1 cellular context compared by ENCODE assay signal in the genomic region with DNA sequence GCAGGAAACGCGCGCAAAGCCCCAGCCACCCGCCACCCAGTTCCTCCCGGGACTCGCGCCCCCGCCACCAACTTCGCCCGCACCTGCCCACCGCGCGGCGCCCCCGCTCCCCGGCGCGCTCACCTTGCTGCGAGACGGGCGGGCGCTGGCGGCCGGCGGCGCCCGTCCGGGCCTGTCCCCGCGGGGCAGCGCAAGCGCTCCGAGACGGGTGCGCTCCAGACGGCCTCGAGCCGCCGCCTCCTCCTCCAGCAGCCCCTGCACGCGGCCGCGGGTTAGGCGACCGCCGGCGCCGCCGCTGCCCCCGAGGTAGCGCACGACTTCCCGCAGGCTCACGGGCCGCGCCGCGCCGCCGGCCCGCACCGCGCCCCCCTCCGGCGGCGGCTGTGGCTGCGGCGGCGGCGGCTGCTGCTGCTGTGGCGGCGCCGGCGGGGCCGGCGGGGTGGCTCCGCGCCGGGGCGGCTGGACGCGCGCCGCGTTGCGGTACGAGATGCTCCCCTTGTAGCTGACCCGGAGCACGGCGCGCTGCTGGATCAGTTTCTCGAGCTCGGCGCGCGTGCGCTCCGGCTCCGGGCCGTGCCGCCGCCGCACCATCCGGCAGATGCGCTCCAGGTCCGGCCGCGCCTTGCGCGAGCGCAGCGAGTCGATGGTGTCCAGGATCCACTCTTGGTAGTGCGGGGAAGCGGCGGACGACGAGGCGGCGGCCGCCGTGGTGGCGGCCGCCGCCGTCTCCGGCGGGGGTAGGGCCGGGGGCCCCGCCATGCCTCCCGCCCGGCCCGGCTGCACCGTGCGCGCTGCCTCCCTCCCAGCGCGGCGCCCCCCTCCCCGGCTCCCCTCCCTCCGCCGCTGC.
TF ChIP-seq lines count a peak whose summit lies in the region.

No MANE protein-coding gene starts in this region.

TF ChIP-seq in K562, 482 proteins besides CTCF, POLR2A, EP300 and RAD21 (continued from another document and continues in another):
- TF ChIP-seq, protein P1, sequence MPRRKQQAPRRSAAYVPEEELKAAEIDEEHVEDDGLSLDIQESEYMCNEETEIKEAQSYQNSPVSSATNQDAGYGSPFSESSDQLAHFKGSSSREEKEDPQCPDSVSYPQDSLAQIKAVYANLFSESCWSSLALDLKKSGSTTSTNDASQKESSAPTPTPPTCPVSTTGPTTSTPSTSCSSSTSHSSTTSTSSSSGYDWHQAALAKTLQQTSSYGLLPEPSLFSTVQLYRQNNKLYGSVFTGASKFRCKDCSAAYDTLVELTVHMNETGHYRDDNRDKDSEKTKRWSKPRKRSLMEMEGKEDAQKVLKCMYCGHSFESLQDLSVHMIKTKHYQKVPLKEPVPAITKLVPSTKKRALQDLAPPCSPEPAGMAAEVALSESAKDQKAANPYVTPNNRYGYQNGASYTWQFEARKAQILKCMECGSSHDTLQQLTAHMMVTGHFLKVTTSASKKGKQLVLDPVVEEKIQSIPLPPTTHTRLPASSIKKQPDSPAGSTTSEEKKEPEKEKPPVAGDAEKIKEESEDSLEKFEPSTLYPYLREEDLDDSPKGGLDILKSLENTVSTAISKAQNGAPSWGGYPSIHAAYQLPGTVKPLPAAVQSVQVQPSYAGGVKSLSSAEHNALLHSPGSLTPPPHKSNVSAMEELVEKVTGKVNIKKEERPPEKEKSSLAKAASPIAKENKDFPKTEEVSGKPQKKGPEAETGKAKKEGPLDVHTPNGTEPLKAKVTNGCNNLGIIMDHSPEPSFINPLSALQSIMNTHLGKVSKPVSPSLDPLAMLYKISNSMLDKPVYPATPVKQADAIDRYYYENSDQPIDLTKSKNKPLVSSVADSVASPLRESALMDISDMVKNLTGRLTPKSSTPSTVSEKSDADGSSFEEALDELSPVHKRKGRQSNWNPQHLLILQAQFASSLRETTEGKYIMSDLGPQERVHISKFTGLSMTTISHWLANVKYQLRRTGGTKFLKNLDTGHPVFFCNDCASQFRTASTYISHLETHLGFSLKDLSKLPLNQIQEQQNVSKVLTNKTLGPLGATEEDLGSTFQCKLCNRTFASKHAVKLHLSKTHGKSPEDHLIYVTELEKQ (CRISPR knock-in tag; IDR thresholded peaks at IDR 0.05) = no peak
- no peak for TF ChIP-seq RCOR1 (IDR thresholded peaks at IDR 0.05; ENCODE audit: borderline replicate concordance in 1 of 2, low read depth in 2 of 2, low read length in 2 of 2)
- TF ChIP-seq PTTG1 (tag; IDR thresholded peaks at IDR 0.05; ENCODE audit: low read depth) = no peak
- no peak for TF ChIP-seq SAFB (IDR thresholded peaks at IDR 0.05; ENCODE audit: borderline replicate concordance, low read depth, low read length)
- no peak for TF ChIP-seq FOXP1 (CRISPR knock-in tag; IDR thresholded peaks at IDR 0.05)
- TF ChIP-seq, protein P2, sequence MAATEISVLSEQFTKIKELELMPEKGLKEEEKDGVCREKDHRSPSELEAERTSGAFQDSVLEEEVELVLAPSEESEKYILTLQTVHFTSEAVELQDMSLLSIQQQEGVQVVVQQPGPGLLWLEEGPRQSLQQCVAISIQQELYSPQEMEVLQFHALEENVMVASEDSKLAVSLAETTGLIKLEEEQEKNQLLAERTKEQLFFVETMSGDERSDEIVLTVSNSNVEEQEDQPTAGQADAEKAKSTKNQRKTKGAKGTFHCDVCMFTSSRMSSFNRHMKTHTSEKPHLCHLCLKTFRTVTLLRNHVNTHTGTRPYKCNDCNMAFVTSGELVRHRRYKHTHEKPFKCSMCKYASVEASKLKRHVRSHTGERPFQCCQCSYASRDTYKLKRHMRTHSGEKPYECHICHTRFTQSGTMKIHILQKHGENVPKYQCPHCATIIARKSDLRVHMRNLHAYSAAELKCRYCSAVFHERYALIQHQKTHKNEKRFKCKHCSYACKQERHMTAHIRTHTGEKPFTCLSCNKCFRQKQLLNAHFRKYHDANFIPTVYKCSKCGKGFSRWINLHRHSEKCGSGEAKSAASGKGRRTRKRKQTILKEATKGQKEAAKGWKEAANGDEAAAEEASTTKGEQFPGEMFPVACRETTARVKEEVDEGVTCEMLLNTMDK (IDR thresholded peaks at IDR 0.05; ENCODE audit: borderline replicate concordance, insufficient read depth, low read depth, low read length, poor library complexity, severe bottlenecking) = peak; percentile 55
- TF ChIP-seq ILF3 (IDR thresholded peaks at IDR 0.05; ENCODE audit: borderline replicate concordance) = no peak
- TF ChIP-seq WHSC1 (IDR thresholded peaks at IDR 0.05; ENCODE audit: low read length) = no peak
- peak; percentile 68 for TF ChIP-seq GATAD2B (IDR thresholded peaks at IDR 0.05; ENCODE audit: borderline replicate concordance)
- TF ChIP-seq, protein P3, sequence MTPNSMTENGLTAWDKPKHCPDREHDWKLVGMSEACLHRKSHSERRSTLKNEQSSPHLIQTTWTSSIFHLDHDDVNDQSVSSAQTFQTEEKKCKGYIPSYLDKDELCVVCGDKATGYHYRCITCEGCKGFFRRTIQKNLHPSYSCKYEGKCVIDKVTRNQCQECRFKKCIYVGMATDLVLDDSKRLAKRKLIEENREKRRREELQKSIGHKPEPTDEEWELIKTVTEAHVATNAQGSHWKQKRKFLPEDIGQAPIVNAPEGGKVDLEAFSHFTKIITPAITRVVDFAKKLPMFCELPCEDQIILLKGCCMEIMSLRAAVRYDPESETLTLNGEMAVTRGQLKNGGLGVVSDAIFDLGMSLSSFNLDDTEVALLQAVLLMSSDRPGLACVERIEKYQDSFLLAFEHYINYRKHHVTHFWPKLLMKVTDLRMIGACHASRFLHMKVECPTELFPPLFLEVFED (CRISPR knock-in tag; conservative IDR thresholded peaks at IDR 0.05) = no peak
- no peak for TF ChIP-seq ZNF165 (CRISPR knock-in tag; IDR thresholded peaks at IDR 0.05; ENCODE audit: borderline replicate concordance)
- TF ChIP-seq RB1 (IDR thresholded peaks at IDR 0.05; ENCODE audit: low read depth) = peak; percentile 54; the same call in 1 of the 2 replicates
- TF ChIP-seq PTRF (tag; IDR thresholded peaks at IDR 0.05) = no peak
- no peak for TF ChIP-seq NFIX (CRISPR knock-in tag; IDR thresholded peaks at IDR 0.05; ENCODE audit: low read depth)
- no peak for TF ChIP-seq FOXM1 (IDR thresholded peaks at IDR 0.05; ENCODE audit: low read depth)
- TF ChIP-seq FOXM1 (CRISPR knock-in tag; IDR thresholded peaks at IDR 0.05; ENCODE audit: low read depth) = no peak
- no peak for TF ChIP-seq DNMT1 (IDR thresholded peaks at IDR 0.05)
- TF ChIP-seq, protein P4, sequence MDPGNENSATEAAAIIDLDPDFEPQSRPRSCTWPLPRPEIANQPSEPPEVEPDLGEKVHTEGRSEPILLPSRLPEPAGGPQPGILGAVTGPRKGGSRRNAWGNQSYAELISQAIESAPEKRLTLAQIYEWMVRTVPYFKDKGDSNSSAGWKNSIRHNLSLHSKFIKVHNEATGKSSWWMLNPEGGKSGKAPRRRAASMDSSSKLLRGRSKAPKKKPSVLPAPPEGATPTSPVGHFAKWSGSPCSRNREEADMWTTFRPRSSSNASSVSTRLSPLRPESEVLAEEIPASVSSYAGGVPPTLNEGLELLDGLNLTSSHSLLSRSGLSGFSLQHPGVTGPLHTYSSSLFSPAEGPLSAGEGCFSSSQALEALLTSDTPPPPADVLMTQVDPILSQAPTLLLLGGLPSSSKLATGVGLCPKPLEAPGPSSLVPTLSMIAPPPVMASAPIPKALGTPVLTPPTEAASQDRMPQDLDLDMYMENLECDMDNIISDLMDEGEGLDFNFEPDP (CRISPR knock-in tag; IDR thresholded peaks at IDR 0.05) = no peak
- no peak for TF ChIP-seq ZNF175 (CRISPR knock-in tag; IDR thresholded peaks at IDR 0.05; ENCODE audit: low read depth)
- TF ChIP-seq PHF8 (IDR thresholded peaks at IDR 0.05; ENCODE audit: borderline replicate concordance, low read length) = peak; percentile 45; the same call in 1 of the 2 replicates
- TF ChIP-seq NRF1 (conservative IDR thresholded peaks at IDR 0.05 in 1 of 2, IDR thresholded peaks at IDR 0.05 in 1 of 2) = peak; percentile 70 to 72; a peak in 3 of 4 replicates
- TF ChIP-seq PTBP1 (IDR thresholded peaks at IDR 0.05; ENCODE audit: low read depth, low read length) = no peak
- no peak for TF ChIP-seq KLF16 (IDR thresholded peaks at IDR 0.05)
- TF ChIP-seq ERF (CRISPR knock-in tag; IDR thresholded peaks at IDR 0.05) = 0 out of 2 replicates have a peak, but pooled peaks have one; percentile 42
- TF ChIP-seq POU5F1 (IDR thresholded peaks at IDR 0.05; ENCODE audit: borderline replicate concordance, low read depth, low read length, partially characterized antibody) = no peak
- TF ChIP-seq EGR1 (conservative IDR thresholded peaks at IDR 0.05) = 0 out of 2 replicates have a peak, but pooled peaks have one; percentile 13
- no peak for TF ChIP-seq HNRNPL (IDR thresholded peaks at IDR 0.05; ENCODE audit: low read depth, low read length)
- TF ChIP-seq CTBP1 (IDR thresholded peaks at IDR 0.05; ENCODE audit: borderline replicate concordance) = peak; percentile 94
- TF ChIP-seq TOE1 (IDR thresholded peaks at IDR 0.05; ENCODE audit: borderline replicate concordance) = no peak
- TF ChIP-seq TOE1 (CRISPR knock-in tag; IDR thresholded peaks at IDR 0.05; ENCODE audit: borderline replicate concordance, low read depth) = no peak
- TF ChIP-seq SMAD4 (CRISPR knock-in tag; conservative IDR thresholded peaks at IDR 0.05) = peak; percentile 89
- TF ChIP-seq KDM5B (IDR thresholded peaks at IDR 0.05; ENCODE audit: insufficient replicate concordance, low read depth, low read length) = peak; percentile 13
- TF ChIP-seq SIX5 (IDR thresholded peaks at IDR 0.05; ENCODE audit: borderline replicate concordance in 1 of 2, insufficient read depth in 1 of 2, low read depth in 1 of 2, low read length in 2 of 2) = no peak
- TF ChIP-seq ZNF263 (CRISPR knock-in tag; IDR thresholded peaks at IDR 0.05; ENCODE audit: borderline replicate concordance) = peak; percentile 83
- 0 out of 4 replicates have a peak, but pooled peaks of 1 of the 2 experiments have one; percentile 69 for TF ChIP-seq NONO (IDR thresholded peaks at IDR 0.05; ENCODE audit: low read depth in 2 of 2, low read length in 1 of 2)
- no peak for TF ChIP-seq ZNF224 (CRISPR knock-in tag; IDR thresholded peaks at IDR 0.05)
- TF ChIP-seq SIN3B (IDR thresholded peaks at IDR 0.05; ENCODE audit: low read depth) = 0 out of 2 replicates have a peak, but pooled peaks have one; percentile 28
- TF ChIP-seq TEAD2 (tag; IDR thresholded peaks at IDR 0.05) = no peak
- no peak for TF ChIP-seq KAT2B (IDR thresholded peaks at IDR 0.05; ENCODE audit: low read depth, low read length)
- no peak for TF ChIP-seq EWSR1 (IDR thresholded peaks at IDR 0.05; ENCODE audit: borderline replicate concordance, low read depth, partially characterized antibody)
- TF ChIP-seq, protein P5, sequence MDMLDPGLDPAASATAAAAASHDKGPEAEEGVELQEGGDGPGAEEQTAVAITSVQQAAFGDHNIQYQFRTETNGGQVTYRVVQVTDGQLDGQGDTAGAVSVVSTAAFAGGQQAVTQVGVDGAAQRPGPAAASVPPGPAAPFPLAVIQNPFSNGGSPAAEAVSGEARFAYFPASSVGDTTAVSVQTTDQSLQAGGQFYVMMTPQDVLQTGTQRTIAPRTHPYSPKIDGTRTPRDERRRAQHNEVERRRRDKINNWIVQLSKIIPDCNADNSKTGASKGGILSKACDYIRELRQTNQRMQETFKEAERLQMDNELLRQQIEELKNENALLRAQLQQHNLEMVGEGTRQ (CRISPR knock-in tag; IDR thresholded peaks at IDR 0.05) = no peak
- TF ChIP-seq, protein P6, sequence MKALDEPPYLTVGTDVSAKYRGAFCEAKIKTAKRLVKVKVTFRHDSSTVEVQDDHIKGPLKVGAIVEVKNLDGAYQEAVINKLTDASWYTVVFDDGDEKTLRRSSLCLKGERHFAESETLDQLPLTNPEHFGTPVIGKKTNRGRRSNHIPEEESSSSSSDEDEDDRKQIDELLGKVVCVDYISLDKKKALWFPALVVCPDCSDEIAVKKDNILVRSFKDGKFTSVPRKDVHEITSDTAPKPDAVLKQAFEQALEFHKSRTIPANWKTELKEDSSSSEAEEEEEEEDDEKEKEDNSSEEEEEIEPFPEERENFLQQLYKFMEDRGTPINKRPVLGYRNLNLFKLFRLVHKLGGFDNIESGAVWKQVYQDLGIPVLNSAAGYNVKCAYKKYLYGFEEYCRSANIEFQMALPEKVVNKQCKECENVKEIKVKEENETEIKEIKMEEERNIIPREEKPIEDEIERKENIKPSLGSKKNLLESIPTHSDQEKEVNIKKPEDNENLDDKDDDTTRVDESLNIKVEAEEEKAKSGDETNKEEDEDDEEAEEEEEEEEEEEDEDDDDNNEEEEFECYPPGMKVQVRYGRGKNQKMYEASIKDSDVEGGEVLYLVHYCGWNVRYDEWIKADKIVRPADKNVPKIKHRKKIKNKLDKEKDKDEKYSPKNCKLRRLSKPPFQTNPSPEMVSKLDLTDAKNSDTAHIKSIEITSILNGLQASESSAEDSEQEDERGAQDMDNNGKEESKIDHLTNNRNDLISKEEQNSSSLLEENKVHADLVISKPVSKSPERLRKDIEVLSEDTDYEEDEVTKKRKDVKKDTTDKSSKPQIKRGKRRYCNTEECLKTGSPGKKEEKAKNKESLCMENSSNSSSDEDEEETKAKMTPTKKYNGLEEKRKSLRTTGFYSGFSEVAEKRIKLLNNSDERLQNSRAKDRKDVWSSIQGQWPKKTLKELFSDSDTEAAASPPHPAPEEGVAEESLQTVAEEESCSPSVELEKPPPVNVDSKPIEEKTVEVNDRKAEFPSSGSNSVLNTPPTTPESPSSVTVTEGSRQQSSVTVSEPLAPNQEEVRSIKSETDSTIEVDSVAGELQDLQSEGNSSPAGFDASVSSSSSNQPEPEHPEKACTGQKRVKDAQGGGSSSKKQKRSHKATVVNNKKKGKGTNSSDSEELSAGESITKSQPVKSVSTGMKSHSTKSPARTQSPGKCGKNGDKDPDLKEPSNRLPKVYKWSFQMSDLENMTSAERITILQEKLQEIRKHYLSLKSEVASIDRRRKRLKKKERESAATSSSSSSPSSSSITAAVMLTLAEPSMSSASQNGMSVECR (CRISPR knock-in tag; IDR thresholded peaks at IDR 0.05) = no peak
